Comparison of ENCODE assay signal across 1 cellular context in genomic region chr2:13583609-13584008, GRCh38.
TF ChIP-seq lines count a peak whose summit lies in the region.

No MANE protein-coding gene starts in this region.

TF ChIP-seq in GM23338, 12 proteins besides CTCF, POLR2A, EP300 and RAD21 (continued from another document):
- TF ChIP-seq REST (IDR thresholded peaks at IDR 0.05; ENCODE audit: unreplicated experiment): no peak
- TF ChIP-seq CREB1 (CRISPR knock-in tag; IDR thresholded peaks at IDR 0.05; ENCODE audit: low read depth): no peak
- no peak for TF ChIP-seq JUNB (IDR thresholded peaks at IDR 0.05; ENCODE audit: unreplicated experiment)
- TF ChIP-seq ZNF462 (CRISPR knock-in tag; IDR thresholded peaks at IDR 0.05): no peak
